ENCODE assay signal across 30 cellular contexts in genomic region chr20:51132286-51132810, GRCh38.
DNase-seq lines count a peak whose midpoint lies in the region; ATAC-seq and TF ChIP-seq lines count a peak whose summit lies in the region.
"Had no signal": no experiment of that assay in that cellular context is flagged by ENCODE, and none has a peak within 500 bp of the region (broad histone marks: within the 10 kb centered on the region; RNA-seq: fewer than 3 reads in every experiment).

No MANE protein-coding gene starts in this region.

- no peak overlapping the region for H3K18ac ChIP-seq in H9 (ENCODE audit: insufficient read length, low read depth, low read length)

- H3K9me3 Mint-ChIP-seq in H9 = peaks cover 0 to 2% of the 10 kb centered on the region in 2 experiments; a peak in 1 of 5 replicates
- H3K9me3 Mint-ChIP-seq in T-cell = no peaks in the 10 kb centered on the region
- H3K9me3 Mint-ChIP-seq: CD14-positive monocyte; central memory CD8-positive, alpha-beta T cell; effector memory CD8-positive, alpha-beta T cell had no signal

- no peak overlapping the region for H3T11ph ChIP-seq in H9 (ENCODE audit: low read length)

- no peak overlapping the region for H2BK15ac ChIP-seq in H9 (ENCODE audit: low read depth, low read length)

- H3K79me1 ChIP-seq in H9 (ENCODE audit: insufficient read depth, low read depth, low read length, poor library complexity, severe bottlenecking) = no peaks in the 10 kb centered on the region

- H2BK5ac ChIP-seq in H9 (ENCODE audit: insufficient read length, low read length) = no peak overlapping the region

- in situ Hi-C loops in brain microvascular endothelial cell (cut with HindIII; ENCODE audit: low pct_ligation_motif_present, low sequenced_read_pairs) = no loop called here

- no peak overlapping the region for H3K9ac ChIP-seq in H9 (ENCODE audit: extremely low read depth, insufficient read length, low read length)

- H3K9me3 ChIP-seq in H9 (ENCODE audit: control insufficient read depth, low read depth, low read length) (no peaks in the 10 kb centered on the region), tibial artery (no peaks in the 10 kb centered on the region)
- H3K9me3 ChIP-seq: A549, adrenal gland, SJCRH30, stomach, upper lobe of right lung had no signal

- H3K4me1 Mint-ChIP-seq in H9 (no peaks in the 10 kb centered on the region), T-cell (peaks cover 0 to 15% (median 6%) of the 10 kb centered on the region in 3 donors)
- H3K4me1 Mint-ChIP-seq: CD14-positive monocyte had no signal

- ATAC-seq in left colon (peak; percentile 42), T-cell (replicated peaks in 1 of 4) (no peak)
- ATAC-seq: A549; effector memory CD8-positive, alpha-beta T cell; left ventricle myocardium superior; upper lobe of right lung had no signal

- no peak overlapping the region for H3K27ac Mint-ChIP-seq in H9
- H3K27ac Mint-ChIP-seq in T-cell = no peak overlapping the region
- H3K27ac Mint-ChIP-seq: CD14-positive monocyte; effector memory CD8-positive, alpha-beta T cell had no signal

- no peak overlapping the region for H3K23ac ChIP-seq in H9 (ENCODE audit: insufficient read length, low read depth, low read length)

- intact Hi-C loops in left colon (cut with DNase I, micrococcal nuclease) = no loop called here
- intact Hi-C loops in tibial artery (cut with DNase I; ENCODE audit: low total_unique reads) = no loop called here

- H3K27me3 ChIP-seq in H9 (ENCODE audit: insufficient read depth, low read length) (no peaks in the 10 kb centered on the region), brain microvascular endothelial cell (replicated peaks) (no peaks in the 10 kb centered on the region), tibial artery (peaks cover 0 to 19% of the 10 kb centered on the region in 2 donors)
- H3K27me3 ChIP-seq: adrenal gland, upper lobe of right lung had no signal

- no peak for TF ChIP-seq CTCF in AG10803 (conservative IDR thresholded peaks at IDR 0.05; ENCODE audit: low read length)
- TF ChIP-seq CTCF in H9 (conservative IDR thresholded peaks at IDR 0.05) = no peak
- TF ChIP-seq CTCF in brain microvascular endothelial cell (IDR thresholded peaks at IDR 0.05; ENCODE audit: low read depth, low read length, missing control alignments) = no peak
- no peak for TF ChIP-seq CTCF in tibial artery (IDR thresholded peaks at IDR 0.05)

- CTCF ChIA-PET in T-cell (lab: Charles Lee) = interaction anchor here in 1 of 2 donors (0.7 kb wide), 1 partner anchor 174 kb away, joined by 3 read pairs; no protein-coding TSS in a partner anchor

- H3K36me3 Mint-ChIP-seq in H9 (ENCODE audit: insufficient read depth in 1 of 3, low read depth in 3 of 3) = no peaks in the 10 kb centered on the region
- H3K36me3 Mint-ChIP-seq in T-cell = no peaks in the 10 kb centered on the region
- H3K36me3 Mint-ChIP-seq: CD14-positive monocyte had no signal

- H4K91ac ChIP-seq in H9 (ENCODE audit: insufficient read length, low read depth, low read length) = no peak overlapping the region

- H3K4me3 Mint-ChIP-seq in H9 = no peak overlapping the region
- no peak overlapping the region for H3K4me3 Mint-ChIP-seq in T-cell
- H3K4me3 Mint-ChIP-seq: CD14-positive monocyte; central memory CD8-positive, alpha-beta T cell; effector memory CD8-positive, alpha-beta T cell had no signal

- no peak overlapping the region for H2BK12ac ChIP-seq in H9 (ENCODE audit: insufficient read length, low read depth, low read length)

- H4K8ac ChIP-seq in H9 (replicated peaks; ENCODE audit: insufficient read length, low read depth, low read length) = no peak overlapping the region

- no peak overlapping the region for H2BK120ac ChIP-seq in H9 (ENCODE audit: low read depth, low read length, poor library complexity, severe bottlenecking)

- no peak overlapping the region for H4K5ac ChIP-seq in H9 (ENCODE audit: insufficient read length, low read depth, low read length)

- H2AK5ac ChIP-seq in H9 (ENCODE audit: insufficient read length, low read length) = no peak overlapping the region

- no peaks in the 10 kb centered on the region for H3K79me2 ChIP-seq in H9 (ENCODE audit: insufficient read depth, low read length)

- DNase-seq in AG10803 (ENCODE audit: low read depth) (peak; percentile 11), H9 (peak; percentile 8), brain microvascular endothelial cell (peak; percentile 22), left colon (peak; percentile 63 to 78), T-cell (no peak), OCI-M2 (lab: John Stamatoyannopoulos, UW; ENCODE audit: unreplicated experiment) (no peak), hypothalamus (lab: John Stamatoyannopoulos, UW) (no peak), tibial artery (no peak)
- DNase-seq: activated CD4-positive, alpha-beta T cell treated with anti-CD3 and anti-CD28 coated beads, Interleukin-2, amount 50 U/mL, for 4 hours; activated gamma-delta T cell; activated T-cell treated with anti-CD3 and anti-CD28 coated beads for 4 hours; DMS153; effector memory CD8-positive, alpha-beta T cell; glutamatergic neuron; GOT3; Karpas-422; left ventricle myocardium superior; NCI-H1048; NCI-H187 treated with DMSO at 0.1 percent for 48 hours; NCI-H226; NCI-H82; SJCRH30; stimulated activated CD4-positive, alpha-beta T cell treated with anti-CD3 and anti-CD28 coated beads, Interleukin-4, amount 100 ng/mL, for 24 hours; stomach; upper lobe of right lung had no signal

- H3K4me2 ChIP-seq in H9 (ENCODE audit: insufficient read depth, insufficient read length, low read length) = no peak overlapping the region
- H3K4me2 ChIP-seq: A549 had no signal

- H2BK20ac ChIP-seq in H9 (ENCODE audit: low read depth, low read length, poor library complexity, severe bottlenecking) = no peak overlapping the region

- POLR2A ChIA-PET in T-cell (lab: Charles Lee) = interaction anchor here in 1 of 2 donors (0.6 kb wide), 1 partner anchor 59 kb away, joined by 4 read pairs; no protein-coding TSS in a partner anchor

- no peaks in the 10 kb centered on the region for H3K4me1 ChIP-seq in H9 (ENCODE audit: insufficient read depth, low read length)
- H3K4me1 ChIP-seq in tibial artery = no peaks in the 10 kb centered on the region
- H3K4me1 ChIP-seq: adrenal gland, SJCRH30, upper lobe of right lung had no signal

- no peak overlapping the region for H3K4me3 ChIP-seq in AG10803 (ENCODE audit: low read length)
- H3K4me3 ChIP-seq in brain microvascular endothelial cell (ENCODE audit: low read depth, low read length) = no peak overlapping the region
- no peak overlapping the region for H3K4me3 ChIP-seq in tibial artery
- H3K4me3 ChIP-seq: A549, adrenal gland, SJCRH30, stomach, upper lobe of right lung had no signal

- no peak overlapping the region for H3K14ac ChIP-seq in H9 (ENCODE audit: insufficient read depth, low read length)

- no peak overlapping the region for H2AFZ ChIP-seq in H9 (ENCODE audit: low read length)

- H3K27me3 Mint-ChIP-seq in H9 (ENCODE audit: low read depth) (peaks cover 2% of the 10 kb centered on the region; the same call in 1 of the 2 replicates), T-cell (peaks cover 8 to 11% of the 10 kb centered on the region in 2 donors)

- H3K4ac ChIP-seq in H9 (ENCODE audit: low read depth, low read length) = no peak overlapping the region

- no peaks in the 10 kb centered on the region for H4K20me1 ChIP-seq in H9 (ENCODE audit: control insufficient read depth, insufficient read depth, insufficient read length)

- WGBS in H9 (ENCODE audit: extremely low coverage, insufficient read length, low lambda C conversion rate) = no CpG with 5 or more reads among the region's 9 CpGs

- no peak overlapping the region for H3K56ac ChIP-seq in H9 (ENCODE audit: insufficient read length, low read depth, low read length)

- H3K23me2 ChIP-seq in H9 (ENCODE audit: insufficient read length, low read depth, low read length, poor library complexity, severe bottlenecking) = no peaks in the 10 kb centered on the region

- no peak overlapping the region for H3K27ac ChIP-seq in H9 (ENCODE audit: insufficient read length, low read depth, low read length)
- H3K27ac ChIP-seq in brain microvascular endothelial cell = no peak overlapping the region
- H3K27ac ChIP-seq in tibial artery = no peak overlapping the region
- H3K27ac ChIP-seq: A549, adrenal gland, SJCRH30, stomach, upper lobe of right lung, VCaP had no signal

- H3K36me3 ChIP-seq in brain microvascular endothelial cell (replicated peaks) = no peaks in the 10 kb centered on the region
- no peaks in the 10 kb centered on the region for H3K36me3 ChIP-seq in tibial artery
- H3K36me3 ChIP-seq: adrenal gland, SJCRH30, stomach, upper lobe of right lung had no signal

Comparison
In these comparisons a context has a peak if more than half of its experiments do, and no peak if none do; other contexts are left out.
1. DNase-seq: peak in AG10803 (single experiment), H9 (single experiment), brain microvascular endothelial cell (single experiment) and left colon (2 of 2); none in T-cell (0 of 34), OCI-M2 (single experiment), hypothalamus (0 of 51) and tibial artery (0 of 2).